ENCODE assay signal across 16 cellular contexts in genomic region chr11:99893803-99894202, GRCh38.
"Had no signal": no experiment of that assay in that cellular context is flagged by ENCODE, and none has a peak within 500 bp of the region (broad histone marks: within the 10 kb centered on the region; RNA-seq: fewer than 3 reads in every experiment).

No MANE protein-coding gene starts in this region.

- H3K27ac ChIP-seq: cardiac muscle cell, esophagus squamous epithelium, heart right ventricle, left ventricle myocardium inferior, thyroid gland had no signal

- H3K9me3 ChIP-seq: thyroid gland had no signal

- H3K4me1 ChIP-seq: esophagus squamous epithelium, heart right ventricle, left ventricle myocardium inferior, thyroid gland had no signal

- ATAC-seq: activated CD8-positive, alpha-beta memory T cell treated with anti-CD3 and anti-CD28 coated beads, Interleukin-2, amount 10 ng/mL, durations not matched to agents 7 days and 5 days; heart right ventricle had no signal

- DNase-seq: activated CD4-positive, alpha-beta memory T cell treated with anti-CD3 and anti-CD28 coated beads, Interleukin-2, amount 10 ng/mL, durations not matched to agents 7 days and 5 days; activated CD4-positive, alpha-beta T cell treated with anti-CD3 and anti-CD28 coated beads for 4 hours; activated CD8-positive, alpha-beta memory T cell treated with anti-CD3 and anti-CD28 coated beads, Interleukin-2, amount 10 ng/mL, durations not matched to agents 7 days and 5 days; activated naive CD8-positive, alpha-beta T cell treated with anti-CD3 and anti-CD28 coated beads for 36 hours; amniotic stem cell; effector CD8-positive, alpha-beta T cell; esophagus squamous epithelium; heart right ventricle; left ventricle myocardium inferior; mammary epithelial cell; midbrain; stimulated activated CD4-positive, alpha-beta T cell treated with anti-CD3 and anti-CD28 coated beads, Interleukin-12 subunit alpha, Interleukin-12 subunit beta, amount 100 ng/mL, for 4 hours; stimulated activated CD4-positive, alpha-beta T cell treated with anti-CD3 and anti-CD28 coated beads, Interleukin-2, amount 100 ng/mL, for 24 hours; stimulated activated naive CD4-positive, alpha-beta T cell treated with Interleukin-2 at 50 U/mL for 16 hours; thyroid gland had no signal

- H3K36me3 ChIP-seq: cardiac muscle cell, esophagus squamous epithelium, heart right ventricle, left ventricle myocardium inferior, thyroid gland had no signal

- H3K27me3 ChIP-seq: cardiac muscle cell, esophagus squamous epithelium, heart right ventricle, thyroid gland had no signal

- H3K4me3 ChIP-seq: cardiac muscle cell, esophagus squamous epithelium, heart right ventricle, left ventricle myocardium inferior, thyroid gland had no signal
